29 cellular contexts compared by ENCODE assay signal in the genomic region with DNA sequence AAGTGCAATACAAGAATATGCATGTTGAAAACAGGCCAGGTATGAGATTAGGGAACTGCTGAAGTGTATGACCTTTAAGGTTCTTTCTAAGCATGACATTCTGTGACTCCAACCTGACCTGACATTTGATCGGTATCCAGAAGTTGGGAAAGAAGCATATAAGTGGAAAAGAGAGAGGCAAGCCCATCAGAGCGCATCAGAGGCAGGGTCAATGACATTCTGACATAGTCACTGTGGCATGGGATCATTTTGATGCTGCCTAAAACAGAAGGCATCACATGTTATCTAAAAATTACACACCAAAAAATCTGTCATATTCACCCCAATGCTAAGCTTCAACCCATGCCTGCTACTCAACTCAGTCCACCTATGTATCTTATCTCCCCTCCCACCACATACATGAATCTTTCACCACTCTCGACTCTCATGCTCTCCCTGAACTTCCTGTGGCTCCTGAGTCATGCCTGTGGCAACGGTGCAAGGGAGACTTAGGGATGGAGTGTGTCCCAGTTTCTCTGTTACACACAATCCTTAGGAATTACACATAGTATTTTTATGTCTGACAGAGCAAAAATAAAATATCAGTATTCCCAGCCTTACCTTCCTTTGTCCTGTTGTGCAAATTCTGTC. TPM values are rescaled to one million over a fixed set of nuclear protein-coding genes. Genes with fewer than 3 reads are reported as not detected.
DNase-seq lines count a peak whose midpoint lies in the region; ATAC-seq and TF ChIP-seq lines count a peak whose summit lies in the region.
"Had no signal": no experiment of that assay in that cellular context is flagged by ENCODE, and none has a peak within 500 bp of the region (broad histone marks: within the 10 kb centered on the region; RNA-seq: fewer than 3 reads in every experiment).

No MANE protein-coding gene starts in this region.

- no peaks in the 10 kb centered on the region for H3K36me3 ChIP-seq in psoas muscle (ENCODE audit: insufficient read depth in 1 of 2, low read depth in 1 of 2)
- H3K36me3 ChIP-seq: BE2C, HAP-1, SJCRH30 had no signal

- H3K27ac Mint-ChIP-seq in T-cell = no peak overlapping the region
- no peak overlapping the region for H3K27ac Mint-ChIP-seq in T-helper 2 cell treated with Interferon-gamma antibody and Interleukin-4, amounts not matched to agents 5 μg/mL and 100 μg/mL, for 36 hours
- H3K27ac Mint-ChIP-seq: CD14-positive monocyte, HFFc6 had no signal

- peaks cover 14% of the 10 kb centered on the region for H3K4me1 ChIP-seq in psoas muscle
- H3K4me1 ChIP-seq: BE2C, HAP-1, SJCRH30 had no signal

- H3K27ac ChIP-seq in epithelial cell of prostate (peak overlapping the region; percentile 9), psoas muscle (peak overlapping the region; percentile 43)
- H3K27ac ChIP-seq: GM23248, HL-60, PC-9, SJCRH30 had no signal

- no peak for TF ChIP-seq CTCF in psoas muscle (IDR thresholded peaks at IDR 0.05)

- ATAC-seq in psoas muscle = peak; percentile 95 to 100 (median 98)
- ATAC-seq in T-cell (replicated peaks in 1 of 4) = no peak
- no peak for ATAC-seq in GM18907 (IDR thresholded peaks at IDR 0.05; ENCODE audit: unreplicated experiment)
- ATAC-seq: Right ventricle myocardium inferior, SK-N-SH treated with all-trans-retinoic acid at 6 μM for 48 hours had no signal

- H3K4me3 Mint-ChIP-seq in T-cell = no peak overlapping the region
- no peak overlapping the region for H3K4me3 Mint-ChIP-seq in T-helper 2 cell treated with Interferon-gamma antibody and Interleukin-4, amounts not matched to agents 5 μg/mL and 100 μg/mL, for 36 hours
- H3K4me3 Mint-ChIP-seq: CD14-positive monocyte; CD8-positive, alpha-beta memory T cell; HFFc6 had no signal

- H3K36me3 Mint-ChIP-seq in T-cell = peaks cover 13% of the 10 kb centered on the region
- no peaks in the 10 kb centered on the region for H3K36me3 Mint-ChIP-seq in T-helper 2 cell treated with Interferon-gamma antibody and Interleukin-4, amounts not matched to agents 5 μg/mL and 100 μg/mL, for 36 hours (ENCODE audit: low read depth)
- H3K36me3 Mint-ChIP-seq: CD14-positive monocyte had no signal

- intact Hi-C loops in psoas muscle (cut with DNase I) = no loop called here

- CTCF ChIA-PET in T-cell (lab: Charles Lee) = interaction anchor here in 1 of 2 donors (0.5 kb wide), 1 partner anchor 39 kb away, joined by 3 read pairs; no protein-coding TSS in a partner anchor

- peaks cover 9% of the 10 kb centered on the region for H3K9me3 ChIP-seq in psoas muscle
- H3K9me3 ChIP-seq: BE2C, HAP-1, SJCRH30 had no signal

- no peak overlapping the region for H3K4me3 ChIP-seq in psoas muscle
- H3K4me3 ChIP-seq: GM23248, HAP-1, PC-9, SJCRH30 had no signal

- WGBS in psoas muscle, 3 donors = 42 to 51% (median 48%) methylated on average over 4 of the region's 4 CpGs

- no peaks in the 10 kb centered on the region for H3K27me3 Mint-ChIP-seq in T-cell
- no peaks in the 10 kb centered on the region for H3K27me3 Mint-ChIP-seq in T-helper 2 cell treated with Interferon-gamma antibody and Interleukin-4, amounts not matched to agents 5 μg/mL and 100 μg/mL, for 36 hours (ENCODE audit: low read depth)

- H3K9me3 Mint-ChIP-seq in T-cell = peaks cover 3 to 11% (median 4%) of the 10 kb centered on the region in 3 donors
- no peaks in the 10 kb centered on the region for H3K9me3 Mint-ChIP-seq in T-helper 2 cell treated with Interferon-gamma antibody and Interleukin-4, amounts not matched to agents 5 μg/mL and 100 μg/mL, for 36 hours

- DNase-seq in H4 (ENCODE audit: low spot score) (peak; percentile 21), NCI-H226 (peak; percentile 77), epithelial cell of prostate (ENCODE audit: low read depth, low spot score) (no peak), psoas muscle (peak in 1 of 2 donors; percentile 71), T-cell (no peak), ecto neural progenitor cell (ENCODE audit: low spot score) (no peak)
- DNase-seq in T-helper 2 cell treated with Interferon-gamma antibody and Interleukin-4, amounts not matched to agents 5 μg/mL and 100 μg/mL, for 36 hours (ENCODE audit: low spot score) = no peak
- DNase-seq: 8988T; ACHN; BE2C; CD8-positive, alpha-beta memory T cell; DND-41; GM23248; HFFc6; MV-4-11; NCI-H1105; NCI-H146; NCI-H2029; NCI-H526 treated with DMSO at 0.1 percent for 48 hours; PC-9; SJCRH30 had no signal

- no peaks in the 10 kb centered on the region for H3K27me3 ChIP-seq in psoas muscle (ENCODE audit: insufficient read depth in 3 of 3, low read length in 2 of 3)
- H3K27me3 ChIP-seq: BE2C, SJCRH30 had no signal

- no peaks in the 10 kb centered on the region for H3K4me1 Mint-ChIP-seq in T-cell
- no peaks in the 10 kb centered on the region for H3K4me1 Mint-ChIP-seq in T-helper 2 cell treated with Interferon-gamma antibody and Interleukin-4, amounts not matched to agents 5 μg/mL and 100 μg/mL, for 36 hours (ENCODE audit: low read depth)
- H3K4me1 Mint-ChIP-seq: CD14-positive monocyte; CD8-positive, alpha-beta memory T cell had no signal

- POLR2A ChIA-PET in T-cell (lab: Charles Lee) = no interaction called here

RNA-seq across cellular contexts. Expression of a gene that starts 20.5 kb away (rescaled TPM):
- total RNA-seq in H4 (2014; rRNA removed; shearing (Covaris generic)) = 1.6 and 1.9 TPM in 2 replicates
- total RNA-seq in psoas muscle (10 to 100 TPM in 1 of 4 donors, 1 to 10 TPM in 3; 5.1 to 12.6 (median 8.0) TPM), T-cell (1 to 10 TPM in 3 of 5 donors, under 1 TPM in 2; 0.20 to 7.8 (median 1.2) TPM)
- 1 to 10 TPM in 2 of 3 donors, under 1 TPM in 1; 0.29 to 3.2 (median 1.5) TPM for polyA plus RNA-seq in psoas muscle
- total RNA-seq: GM23248, HFFc6, NCI-H460, RPMI7951 had no signal
- polyA plus RNA-seq: CD14-positive monocyte, GM23248 had no signal

Comparison
In these comparisons a context has a peak if more than half of its experiments do, and no peak if none do; other contexts are left out.
1. DNase-seq: peak in H4 (single experiment) and NCI-H226 (single experiment); none in epithelial cell of prostate (single experiment), T-cell (0 of 34), T-helper 2 cell treated with Interferon-gamma antibody and Interleukin-4, amounts not matched to agents 5 μg/mL and 100 μg/mL, for 36 hours (single experiment) and ecto neural progenitor cell (single experiment).
2. ATAC-seq: peak in psoas muscle (4 of 4); none in T-cell (0 of 4) and GM18907 (single experiment).